ENCODE assay signal across 3 cellular contexts in genomic region chr7:64465551-64465950, GRCh38.
"Had no signal": no experiment of that assay in that cellular context is flagged by ENCODE, and none has a peak within 500 bp of the region (broad histone marks: within the 10 kb centered on the region; RNA-seq: fewer than 3 reads in every experiment).

No MANE protein-coding gene starts in this region.

- H3K4me3 ChIP-seq: GM12878 had no signal

- DNase-seq: GDM1, GF-D8 had no signal
